In the genomic region with DNA sequence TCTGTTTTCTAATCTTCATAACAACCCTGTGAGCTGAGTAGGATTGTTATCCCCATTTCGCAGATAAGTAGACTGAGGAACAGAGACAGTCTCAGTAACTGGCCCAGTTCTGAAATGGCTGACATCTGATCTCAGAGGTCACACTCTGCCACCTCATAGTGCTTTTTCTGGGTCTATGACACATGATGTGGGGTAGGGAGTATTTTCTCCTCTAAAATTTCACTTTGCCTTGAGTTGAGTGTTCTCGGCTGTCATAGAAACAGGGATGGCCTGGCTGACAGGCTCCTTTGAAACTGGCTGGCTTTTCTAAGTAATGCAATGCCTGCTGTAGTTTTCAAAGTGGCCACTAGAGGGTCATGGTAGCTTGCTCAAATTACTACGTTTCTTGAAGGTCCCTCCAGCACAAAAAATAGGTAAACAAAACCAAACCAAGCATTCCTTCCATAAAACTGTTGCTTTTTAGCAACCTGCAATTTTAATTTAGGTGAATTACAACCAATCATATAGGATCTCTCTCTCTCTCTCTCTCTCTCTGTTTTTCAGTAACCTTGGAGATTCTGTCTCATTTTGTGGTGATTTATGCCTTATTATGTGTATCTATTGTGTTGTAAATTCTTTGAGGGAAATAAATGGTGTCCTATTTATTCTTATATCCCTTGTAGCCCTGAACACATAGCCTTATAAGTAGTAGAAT, we compare ENCODE assay signal across 8 cellular contexts.
DNase-seq lines count a peak whose midpoint lies in the region; ATAC-seq and TF ChIP-seq lines count a peak whose summit lies in the region.

No MANE protein-coding gene starts in this region.

- no peaks in the 10 kb centered on the region for H3K36me3 Mint-ChIP-seq in Calu3 (ENCODE audit: insufficient read depth, unreplicated experiment)
- H3K36me3 Mint-ChIP-seq in activated T-helper 1 cell treated with anti-CD3 and anti-CD28 coated beads, Interleukin-12 subunit alpha, Interleukin-12 subunit beta, Interleukin-2, Interleukin-4 antibody, amounts not matched to agents 30 ng/mL and 10 ng/mL and 1 ng/mL, durations not matched to agents 14 hours and 24 hours and 36 hours (ENCODE audit: low read depth): no peaks in the 10 kb centered on the region

- DNase-seq in Calu3 (peak; percentile 69), HS-5 (ENCODE audit: low read depth) (peak; percentile 63), PC-3 (peak; percentile 90), fibroblast of villous mesenchyme (ENCODE audit: low read depth) (peak; percentile 63), osteoblast (ENCODE audit: insufficient read length, low spot score, missing footprints) (peak; percentile 17), upper lobe of left lung (peak in 1 of 2 donors; percentile 28)
- DNase-seq in activated T-helper 1 cell treated with anti-CD3 and anti-CD28 coated beads, Interleukin-12 subunit alpha, Interleukin-12 subunit beta, Interleukin-2, Interleukin-4 antibody, amounts not matched to agents 30 ng/mL and 10 ng/mL and 1 ng/mL, durations not matched to agents 14 hours and 24 hours and 36 hours (ENCODE audit: low spot score): peak; percentile 45

- H3K9me3 Mint-ChIP-seq in Calu3 (ENCODE audit: low read depth, unreplicated experiment): no peaks in the 10 kb centered on the region
- no peaks in the 10 kb centered on the region for H3K9me3 Mint-ChIP-seq in activated T-helper 1 cell treated with anti-CD3 and anti-CD28 coated beads, Interleukin-12 subunit alpha, Interleukin-12 subunit beta, Interleukin-2, Interleukin-4 antibody, amounts not matched to agents 30 ng/mL and 10 ng/mL and 1 ng/mL, durations not matched to agents 14 hours and 24 hours and 36 hours

- TF ChIP-seq CTCF in Calu3 (IDR thresholded peaks at IDR 0.05; ENCODE audit: unreplicated experiment) (peak; percentile 89), PC-3 (conservative IDR thresholded peaks at IDR 0.05; ENCODE audit: low read depth, low read length) (peak; percentile 92), fibroblast of villous mesenchyme (IDR thresholded peaks at IDR 0.05; ENCODE audit: insufficient read depth, low read depth, low read length) (peak; percentile 96), osteoblast (IDR thresholded peaks at IDR 0.05; ENCODE audit: extremely low read depth, low read depth, low read length) (peak; percentile 89), upper lobe of left lung (IDR thresholded peaks at IDR 0.05) (peak; percentile 73 to 97 (median 82))

- H3K4me3 ChIP-seq in PC-3 (ENCODE audit: low read length) (no peak overlapping the region), fibroblast of villous mesenchyme (ENCODE audit: low read depth, low read length) (no peak overlapping the region), osteoblast (ENCODE audit: insufficient read depth, low read length) (no peak overlapping the region), upper lobe of left lung (no peak overlapping the region)

- H3K79me2 ChIP-seq in PC-3 (ENCODE audit: low read length): no peaks in the 10 kb centered on the region
- H3K79me2 ChIP-seq in osteoblast (ENCODE audit: insufficient read depth, low read length): no peaks in the 10 kb centered on the region

- H3K36me3 ChIP-seq in PC-3 (ENCODE audit: low read depth, low read length) (no peaks in the 10 kb centered on the region), osteoblast (ENCODE audit: insufficient read depth, low read length) (no peaks in the 10 kb centered on the region), upper lobe of left lung (no peaks in the 10 kb centered on the region)

- H3K27ac ChIP-seq in PC-3 (ENCODE audit: low read length) (no peak overlapping the region), osteoblast (ENCODE audit: low read depth, low read length) (no peak overlapping the region), upper lobe of left lung (no peak overlapping the region)

- BruUV-seq in Calu3 (replicated peaks; lab: Mats Ljungman, UMichigan): no TSS peak
- BruUV-seq in PC-3 (replicated peaks; lab: Mats Ljungman, UMichigan): no TSS peak

- ATAC-seq in GM19467 (IDR thresholded peaks at IDR 0.05; ENCODE audit: unreplicated experiment) (peak; percentile 85), PC-3 (peak; percentile 84), upper lobe of left lung (ENCODE audit: low FRiP score in 2 of 2) (peak; percentile 78 to 86)

- POLR2A ChIA-PET in PC-3 (lab: Charles Lee; ENCODE audit: unreplicated experiment): no interaction called here

- intact Hi-C loops in Calu3 (cut with micrococcal nuclease; ENCODE audit: unreplicated experiment): loop anchor here (1.0 to 5.0 kb wide), 2 partner anchors 23 to 84 kb away; partner anchors contain the start of gene TTN
- intact Hi-C loops in PC-3 (cut with micrococcal nuclease): loop anchor here (1.0 to 2.0 kb wide), 2 partner anchors 23 to 61 kb away; no protein-coding TSS in a partner anchor
- intact Hi-C loops in activated T-helper 1 cell treated with anti-CD3 and anti-CD28 coated beads, Interleukin-12 subunit alpha, Interleukin-12 subunit beta, Interleukin-2, Interleukin-4 antibody, amounts not matched to agents 30 ng/mL and 10 ng/mL and 1 ng/mL, durations not matched to agents 14 hours and 24 hours and 36 hours (cut with micrococcal nuclease): loop anchor here (1.0 kb wide), 5 partner anchors 23 to 238 kb away; no protein-coding TSS in a partner anchor

- no peaks in the 10 kb centered on the region for H3K9me2 ChIP-seq in PC-3 (replicated peaks; ENCODE audit: low read length)

- TF ChIP-seq EP300 in upper lobe of left lung (IDR thresholded peaks at IDR 0.05): no peak

- WGBS in upper lobe of left lung, 2 donors: 32 to 43% methylated on average over 3 of the region's 3 CpGs

- H2AFZ ChIP-seq in PC-3 (ENCODE audit: low read length) (no peak overlapping the region), osteoblast (ENCODE audit: low read length) (peak overlapping the region; percentile 15)

- H3F3A ChIP-seq in PC-3 (ENCODE audit: low read length, unreplicated experiment): no peaks in the 10 kb centered on the region

- H3K4me1 Mint-ChIP-seq in Calu3 (ENCODE audit: low read depth, unreplicated experiment): no peaks in the 10 kb centered on the region
- no peaks in the 10 kb centered on the region for H3K4me1 Mint-ChIP-seq in activated T-helper 1 cell treated with anti-CD3 and anti-CD28 coated beads, Interleukin-12 subunit alpha, Interleukin-12 subunit beta, Interleukin-2, Interleukin-4 antibody, amounts not matched to agents 30 ng/mL and 10 ng/mL and 1 ng/mL, durations not matched to agents 14 hours and 24 hours and 36 hours (ENCODE audit: low read depth)

- H3K27me3 ChIP-seq in PC-3 (ENCODE audit: low read length) (no peaks in the 10 kb centered on the region), osteoblast (ENCODE audit: insufficient read depth, low read length) (no peaks in the 10 kb centered on the region), upper lobe of left lung (no peaks in the 10 kb centered on the region)

- H3K4me1 ChIP-seq in PC-3 (ENCODE audit: insufficient read depth, low read length) (peaks cover 10% of the 10 kb centered on the region; the same call in 1 of the 2 replicates), osteoblast (ENCODE audit: insufficient read depth, low read length) (peaks cover 5% of the 10 kb centered on the region), upper lobe of left lung (no peaks in the 10 kb centered on the region)

- peaks cover 13% of the 10 kb centered on the region for H3K27me3 Mint-ChIP-seq in Calu3 (ENCODE audit: unreplicated experiment)
- H3K27me3 Mint-ChIP-seq in activated T-helper 1 cell treated with anti-CD3 and anti-CD28 coated beads, Interleukin-12 subunit alpha, Interleukin-12 subunit beta, Interleukin-2, Interleukin-4 antibody, amounts not matched to agents 30 ng/mL and 10 ng/mL and 1 ng/mL, durations not matched to agents 14 hours and 24 hours and 36 hours (ENCODE audit: insufficient read depth): peaks cover 2% of the 10 kb centered on the region

- H3K4me2 ChIP-seq in PC-3 (ENCODE audit: low read length) (no peak overlapping the region), osteoblast (ENCODE audit: insufficient read depth, low read length) (no peak overlapping the region)

- CTCF ChIA-PET in Calu3 (lab: Charles Lee): interaction anchor here (1.2 to 1.3 kb wide), 2 partner anchors 14 to 18 kb away, joined by 3 to 5 read pairs; no protein-coding TSS in a partner anchor
- CTCF ChIA-PET in PC-3 (lab: Charles Lee): interaction anchor here (1.1 to 1.6 kb wide), 2 partner anchors 19 to 238 kb away, joined by 3 to 5 read pairs; no protein-coding TSS in a partner anchor

- no peaks in the 10 kb centered on the region for H3K9me3 ChIP-seq in PC-3 (ENCODE audit: low read length)
- no peaks in the 10 kb centered on the region for H3K9me3 ChIP-seq in osteoblast (ENCODE audit: low read depth, low read length)
- no peaks in the 10 kb centered on the region for H3K9me3 ChIP-seq in upper lobe of left lung

- no peak for TF ChIP-seq POLR2A in upper lobe of left lung (IDR thresholded peaks at IDR 0.05)

- no peak overlapping the region for H3K27ac Mint-ChIP-seq in Calu3 (ENCODE audit: unreplicated experiment)
- H3K27ac Mint-ChIP-seq in activated T-helper 1 cell treated with anti-CD3 and anti-CD28 coated beads, Interleukin-12 subunit alpha, Interleukin-12 subunit beta, Interleukin-2, Interleukin-4 antibody, amounts not matched to agents 30 ng/mL and 10 ng/mL and 1 ng/mL, durations not matched to agents 14 hours and 24 hours and 36 hours: no peak overlapping the region

- H4K20me1 ChIP-seq in PC-3 (ENCODE audit: low read length) (no peaks in the 10 kb centered on the region), osteoblast (ENCODE audit: insufficient read depth, low read length) (no peaks in the 10 kb centered on the region)

- H3K9ac ChIP-seq in PC-3 (ENCODE audit: low read length): no peak overlapping the region

- H3K4me3 Mint-ChIP-seq in Calu3 (ENCODE audit: low read depth, unreplicated experiment): no peak overlapping the region
- H3K4me3 Mint-ChIP-seq in activated T-helper 1 cell treated with anti-CD3 and anti-CD28 coated beads, Interleukin-12 subunit alpha, Interleukin-12 subunit beta, Interleukin-2, Interleukin-4 antibody, amounts not matched to agents 30 ng/mL and 10 ng/mL and 1 ng/mL, durations not matched to agents 14 hours and 24 hours and 36 hours: no peak overlapping the region
